25 cellular contexts compared by ENCODE assay signal in genomic region chr7:50370884-50371283, GRCh38.
A peak's percentile ranks its signal among the peaks of the same experiment; 100 is the strongest.
DNase-seq lines count a peak whose midpoint lies in the region; ATAC-seq and TF ChIP-seq lines count a peak whose summit lies in the region.
"Had no signal": no experiment of that assay in that cellular context is flagged by ENCODE, and none has a peak within 500 bp of the region (broad histone marks: within the 10 kb centered on the region; RNA-seq: fewer than 3 reads in every experiment).

No MANE protein-coding gene starts in this region.

- CTCF ChIA-PET in activated naive CD4-positive, alpha-beta T cell treated with anti-CD3 and anti-CD28 coated beads, Interleukin-2, amount 10 ng/mL, durations not matched to agents 7 days and 5 days (lab: Charles Lee) = interaction anchor here (0.9 to 9.4 kb wide), 6 partner anchors 32 to 226 kb away, joined by 3 to 162 read pairs (median 5); no protein-coding TSS in a partner anchor

- H3K9me3 Mint-ChIP-seq in activated naive CD4-positive, alpha-beta T cell treated with anti-CD3 and anti-CD28 coated beads, Interleukin-2, amount 10 ng/mL, durations not matched to agents 7 days and 5 days = no peaks in the 10 kb centered on the region
- no peaks in the 10 kb centered on the region for H3K9me3 Mint-ChIP-seq in activated naive CD8-positive, alpha-beta T cell treated with anti-CD3 and anti-CD28 coated beads for 36 hours
- peaks cover 6% of the 10 kb centered on the region for H3K9me3 Mint-ChIP-seq in stimulated activated memory B cell treated with anti-CD40 and anti-IgM and Interleukin-4, amounts not matched to agents 10 μg/mL and 1 μg/mL and 100 μg/mL, for 72 hours

- no peak overlapping the region for H2AFZ ChIP-seq in OCI-LY3 (ENCODE audit: low read depth, low read length)

- no peak overlapping the region for H3K4me3 ChIP-seq in OCI-LY3 (ENCODE audit: low read length)
- H3K4me3 ChIP-seq: gastrocnemius medialis, Peyer's patch, SJCRH30, skin epidermis, tibial artery had no signal

- no peaks in the 10 kb centered on the region for H3K9me3 ChIP-seq in OCI-LY3 (ENCODE audit: insufficient read depth, low read length)
- H3K9me3 ChIP-seq: Peyer's patch, tibial artery had no signal

- peaks cover 91% of the 10 kb centered on the region for H3K36me3 Mint-ChIP-seq in activated naive CD4-positive, alpha-beta T cell treated with anti-CD3 and anti-CD28 coated beads, Interleukin-2, amount 10 ng/mL, durations not matched to agents 7 days and 5 days
- H3K36me3 Mint-ChIP-seq in activated naive CD8-positive, alpha-beta T cell treated with anti-CD3 and anti-CD28 coated beads for 36 hours = peaks cover 89% of the 10 kb centered on the region
- H3K36me3 Mint-ChIP-seq in stimulated activated memory B cell treated with anti-CD40 and anti-IgM and Interleukin-4, amounts not matched to agents 10 μg/mL and 1 μg/mL and 100 μg/mL, for 72 hours = peaks cover 64% of the 10 kb centered on the region

- H3K27ac Mint-ChIP-seq in activated naive CD4-positive, alpha-beta T cell treated with anti-CD3 and anti-CD28 coated beads, Interleukin-2, amount 10 ng/mL, durations not matched to agents 7 days and 5 days = peak overlapping the region; percentile 87
- H3K27ac Mint-ChIP-seq in activated naive CD8-positive, alpha-beta T cell treated with anti-CD3 and anti-CD28 coated beads for 36 hours = peak overlapping the region; percentile 91
- H3K27ac Mint-ChIP-seq in stimulated activated memory B cell treated with anti-CD40 and anti-IgM and Interleukin-4, amounts not matched to agents 10 μg/mL and 1 μg/mL and 100 μg/mL, for 72 hours = peak overlapping the region; percentile 86

- H4K20me1 ChIP-seq in OCI-LY3 (ENCODE audit: insufficient read depth, low read length) = peaks cover 52% of the 10 kb centered on the region

- no peak overlapping the region for H3K4me3 Mint-ChIP-seq in activated naive CD4-positive, alpha-beta T cell treated with anti-CD3 and anti-CD28 coated beads, Interleukin-2, amount 10 ng/mL, durations not matched to agents 7 days and 5 days
- no peak overlapping the region for H3K4me3 Mint-ChIP-seq in activated naive CD8-positive, alpha-beta T cell treated with anti-CD3 and anti-CD28 coated beads for 36 hours
- no peak overlapping the region for H3K4me3 Mint-ChIP-seq in stimulated activated memory B cell treated with anti-CD40 and anti-IgM and Interleukin-4, amounts not matched to agents 10 μg/mL and 1 μg/mL and 100 μg/mL, for 72 hours

- H3K4me2 ChIP-seq in OCI-LY3 (ENCODE audit: low read length) = no peak overlapping the region

- DNase-seq in activated naive CD4-positive, alpha-beta T cell treated with anti-CD3 and anti-CD28 coated beads, Interleukin-2, amount 10 ng/mL, durations not matched to agents 7 days and 5 days = no peak
- no peak for DNase-seq in activated naive CD4-positive, alpha-beta T cell treated with Interleukin-2 at 50 U/mL for 16 hours
- no peak for DNase-seq in activated naive CD8-positive, alpha-beta T cell treated with anti-CD3 and anti-CD28 coated beads for 36 hours
- DNase-seq in C1 segment of cervical spinal cord (lab: John Stamatoyannopoulos, UW) = no peak
- no peak for DNase-seq in NCI-H2196 treated with DMSO at 0.1 percent for 48 hours (lab: John Stamatoyannopoulos, UW; ENCODE audit: unreplicated experiment)
- DNase-seq: activated gamma-delta T cell treated with Interleukin-2 at 50 U/mL for 16 hours; COR-L47; DMS79 treated with DMSO at 0.1 percent for 48 hours; effector CD4-positive, alpha-beta T cell; gastrocnemius medialis; islet precursor cell; NCI-H1436 treated with DMSO at 0.1 percent for 48 hours; NCI-H510A treated with DMSO at 0.1 percent for 48 hours; NK-92 treated with Interleukin-12 subunit alpha and Interleukin-12 subunit beta, amount 100 ng/mL, for 24 hours; Peyer's patch; SJCRH30; stimulated activated CD4-positive, alpha-beta T cell treated with anti-CD3 and anti-CD28 coated beads, Interleukin-2, amount 100 ng/mL, for 24 hours; stimulated activated naive CD4-positive, alpha-beta T cell; tibial artery; WERI-Rb-1 had no signal

- peaks cover 89% of the 10 kb centered on the region for H3K36me3 ChIP-seq in OCI-LY3 (replicated peaks; ENCODE audit: low read depth, low read length)
- H3K36me3 ChIP-seq: gastrocnemius medialis, Peyer's patch, SJCRH30, tibial artery, WERI-Rb-1 had no signal

- peaks cover 57% of the 10 kb centered on the region for H3K4me1 ChIP-seq in OCI-LY3 (ENCODE audit: low read length)
- H3K4me1 ChIP-seq: gastrocnemius medialis, Peyer's patch, SJCRH30, tibial artery had no signal

- 0 out of 2 replicates have a peak overlapping the region, but pooled peaks have one; percentile 20 for H3K27ac ChIP-seq in OCI-LY3 (ENCODE audit: low read length)
- H3K27ac ChIP-seq: gastrocnemius medialis, SJCRH30, tibial artery, WERI-Rb-1 had no signal

- ATAC-seq in stimulated activated memory B cell treated with anti-CD40 and anti-IgM and Interleukin-4, amounts not matched to agents 10 μg/mL and 1 μg/mL and 100 μg/mL, for 72 hours = no peak
- ATAC-seq in GM21526 (IDR thresholded peaks at IDR 0.05; ENCODE audit: low FRiP score, unreplicated experiment) = no peak
- ATAC-seq: esophagus mucosa, gastrocnemius medialis had no signal

- H3K4me1 Mint-ChIP-seq in activated naive CD4-positive, alpha-beta T cell treated with anti-CD3 and anti-CD28 coated beads, Interleukin-2, amount 10 ng/mL, durations not matched to agents 7 days and 5 days = peaks cover 94% of the 10 kb centered on the region
- H3K4me1 Mint-ChIP-seq in activated naive CD8-positive, alpha-beta T cell treated with anti-CD3 and anti-CD28 coated beads for 36 hours = peaks cover 91% of the 10 kb centered on the region
- peaks cover 75% of the 10 kb centered on the region for H3K4me1 Mint-ChIP-seq in stimulated activated memory B cell treated with anti-CD40 and anti-IgM and Interleukin-4, amounts not matched to agents 10 μg/mL and 1 μg/mL and 100 μg/mL, for 72 hours

- H3K9ac ChIP-seq in OCI-LY3 (ENCODE audit: low read length) = no peak overlapping the region

- TF ChIP-seq CTCF in OCI-LY3 (IDR thresholded peaks at IDR 0.05; ENCODE audit: low read depth, low read length) = no peak

- no peaks in the 10 kb centered on the region for H3K27me3 ChIP-seq in OCI-LY3 (ENCODE audit: low read depth, low read length)
- H3K27me3 ChIP-seq: gastrocnemius medialis, Peyer's patch, tibial artery had no signal

- H3K27me3 Mint-ChIP-seq in activated naive CD4-positive, alpha-beta T cell treated with anti-CD3 and anti-CD28 coated beads, Interleukin-2, amount 10 ng/mL, durations not matched to agents 7 days and 5 days = no peaks in the 10 kb centered on the region
- H3K27me3 Mint-ChIP-seq in activated naive CD8-positive, alpha-beta T cell treated with anti-CD3 and anti-CD28 coated beads for 36 hours = no peaks in the 10 kb centered on the region
- H3K27me3 Mint-ChIP-seq in stimulated activated memory B cell treated with anti-CD40 and anti-IgM and Interleukin-4, amounts not matched to agents 10 μg/mL and 1 μg/mL and 100 μg/mL, for 72 hours = no peaks in the 10 kb centered on the region

- H3K79me2 ChIP-seq in OCI-LY3 (ENCODE audit: low read length) = peaks cover 98% of the 10 kb centered on the region
